22 cellular contexts compared by ENCODE assay signal in genomic region chr12:2689393-2689792, GRCh38.
A peak's percentile ranks its signal among the peaks of the same experiment; 100 is the strongest.
DNase-seq lines count a peak whose midpoint lies in the region; ATAC-seq and TF ChIP-seq lines count a peak whose summit lies in the region.
"Had no signal": no experiment of that assay in that cellular context is flagged by ENCODE, and none has a peak within 500 bp of the region (broad histone marks: within the 10 kb centered on the region; RNA-seq: fewer than 3 reads in every experiment).

No MANE protein-coding gene starts in this region.

- no peaks in the 10 kb centered on the region for H3K9me3 ChIP-seq in H9 (ENCODE audit: control insufficient read depth, low read depth, low read length)
- H3K9me3 ChIP-seq: BLaER1, HAP-1, MG63 had no signal

- H4K5ac ChIP-seq in H9 (ENCODE audit: insufficient read length, low read depth, low read length), result no peak overlapping the region

- no peak overlapping the region for H3K9ac ChIP-seq in H9 (ENCODE audit: extremely low read depth, insufficient read length, low read length)
- H3K9ac ChIP-seq: BLaER1, parathyroid adenoma had no signal

- peaks cover 5% of the 10 kb centered on the region for H3K23me2 ChIP-seq in H9 (ENCODE audit: insufficient read length, low read depth, low read length, poor library complexity, severe bottlenecking)

- no peak overlapping the region for H3K56ac ChIP-seq in H9 (ENCODE audit: insufficient read length, low read depth, low read length)

- H2BK15ac ChIP-seq in H9 (ENCODE audit: low read depth, low read length), result no peak overlapping the region

- no peak overlapping the region for H4K8ac ChIP-seq in H9 (replicated peaks; ENCODE audit: insufficient read length, low read depth, low read length)

- no peak overlapping the region for H4K91ac ChIP-seq in H9 (ENCODE audit: insufficient read length, low read depth, low read length)

- no peak overlapping the region for H2AK5ac ChIP-seq in H9 (ENCODE audit: insufficient read length, low read length)

- no peak overlapping the region for H3K27ac ChIP-seq in H9 (ENCODE audit: insufficient read length, low read depth, low read length)
- H3K27ac ChIP-seq: 22Rv1, BLaER1, brain microvascular endothelial cell, epithelial cell of prostate, foreskin keratinocyte, parathyroid adenoma had no signal

- no peaks in the 10 kb centered on the region for H3K79me2 ChIP-seq in H9 (ENCODE audit: insufficient read depth, low read length)
- H3K79me2 ChIP-seq: parathyroid adenoma had no signal

- peaks cover 30% of the 10 kb centered on the region for H3K4me1 Mint-ChIP-seq in T-helper 1 cell treated with Interleukin-12 subunit alpha and Interleukin-12 subunit beta and Interleukin-4 antibody, amounts not matched to agents 30 μg/mL and 1 μg/mL, for 36 hours (ENCODE audit: low read depth)
- H3K4me1 Mint-ChIP-seq in H9, result peaks cover 28 to 31% of the 10 kb centered on the region in 2 experiments
- H3K4me1 Mint-ChIP-seq in central memory CD8-positive, alpha-beta T cell, result peaks cover 51% of the 10 kb centered on the region
- peaks cover 31% of the 10 kb centered on the region in 2 donors for H3K4me1 Mint-ChIP-seq in natural killer cell treated with Interleukin-12 subunit alpha and Interleukin-12 subunit beta and Interleukin-15 and Interleukin-18, amount 100 ng/mL, for 72 hours (ENCODE audit: low read depth in 2 of 2)

- H3K27me3 Mint-ChIP-seq in T-helper 1 cell treated with Interleukin-12 subunit alpha and Interleukin-12 subunit beta and Interleukin-4 antibody, amounts not matched to agents 30 μg/mL and 1 μg/mL, for 36 hours (ENCODE audit: low read depth), result peaks cover 11% of the 10 kb centered on the region
- peaks cover 38% of the 10 kb centered on the region for H3K27me3 Mint-ChIP-seq in H9 (ENCODE audit: low read depth)
- H3K27me3 Mint-ChIP-seq in central memory CD8-positive, alpha-beta T cell, result no peaks in the 10 kb centered on the region
- H3K27me3 Mint-ChIP-seq in natural killer cell treated with Interleukin-12 subunit alpha and Interleukin-12 subunit beta and Interleukin-15 and Interleukin-18, amount 100 ng/mL, for 72 hours, result peaks cover 0 to 2% of the 10 kb centered on the region in 2 donors

- no peak for TF ChIP-seq CTCF in H9 (conservative IDR thresholded peaks at IDR 0.05)

- no peak overlapping the region for H2BK5ac ChIP-seq in H9 (ENCODE audit: insufficient read length, low read length)

- H3K36me3 Mint-ChIP-seq in T-helper 1 cell treated with Interleukin-12 subunit alpha and Interleukin-12 subunit beta and Interleukin-4 antibody, amounts not matched to agents 30 μg/mL and 1 μg/mL, for 36 hours (ENCODE audit: low read depth), result peaks cover 4% of the 10 kb centered on the region
- H3K36me3 Mint-ChIP-seq in H9 (ENCODE audit: insufficient read depth in 1 of 3, low read depth in 3 of 3), result no peaks in the 10 kb centered on the region
- H3K36me3 Mint-ChIP-seq in central memory CD8-positive, alpha-beta T cell (ENCODE audit: insufficient read depth), result peaks cover 12% of the 10 kb centered on the region
- no peaks in the 10 kb centered on the region for H3K36me3 Mint-ChIP-seq in natural killer cell treated with Interleukin-12 subunit alpha and Interleukin-12 subunit beta and Interleukin-15 and Interleukin-18, amount 100 ng/mL, for 72 hours

- H2BK20ac ChIP-seq in H9 (ENCODE audit: low read depth, low read length, poor library complexity, severe bottlenecking), result no peak overlapping the region

- peak overlapping the region; percentile 40 for H3K4me3 Mint-ChIP-seq in T-helper 1 cell treated with Interleukin-12 subunit alpha and Interleukin-12 subunit beta and Interleukin-4 antibody, amounts not matched to agents 30 μg/mL and 1 μg/mL, for 36 hours
- H3K4me3 Mint-ChIP-seq in H9, result peak overlapping the region in 1 of 2 experiments; percentile 12; a peak in 3 of 5 replicates
- H3K4me3 Mint-ChIP-seq in central memory CD8-positive, alpha-beta T cell, result peak overlapping the region; percentile 92
- H3K4me3 Mint-ChIP-seq in natural killer cell treated with Interleukin-12 subunit alpha and Interleukin-12 subunit beta and Interleukin-15 and Interleukin-18, amount 100 ng/mL, for 72 hours, result peak overlapping the region; percentile 87

- no peaks in the 10 kb centered on the region; the same call in 1 of the 2 replicates for H3K27me3 ChIP-seq in H9 (ENCODE audit: insufficient read depth, low read length)
- H3K27me3 ChIP-seq: MG63 had no signal

- H2BK120ac ChIP-seq in H9 (ENCODE audit: low read depth, low read length, poor library complexity, severe bottlenecking), result no peak overlapping the region

- H3K27ac Mint-ChIP-seq in T-helper 1 cell treated with Interleukin-12 subunit alpha and Interleukin-12 subunit beta and Interleukin-4 antibody, amounts not matched to agents 30 μg/mL and 1 μg/mL, for 36 hours, result peak overlapping the region; percentile 17
- no peak overlapping the region for H3K27ac Mint-ChIP-seq in H9
- peak overlapping the region; percentile 83 for H3K27ac Mint-ChIP-seq in central memory CD8-positive, alpha-beta T cell (ENCODE audit: low read depth)
- H3K27ac Mint-ChIP-seq in natural killer cell treated with Interleukin-12 subunit alpha and Interleukin-12 subunit beta and Interleukin-15 and Interleukin-18, amount 100 ng/mL, for 72 hours, result no peak overlapping the region

- no CpG with 5 or more reads among the region's 9 CpGs for WGBS in H9 (ENCODE audit: extremely low coverage, insufficient read length, low lambda C conversion rate)

- H3K4me2 ChIP-seq in H9 (ENCODE audit: insufficient read depth, insufficient read length, low read length), result no peak overlapping the region
- H3K4me2 ChIP-seq: BLaER1 had no signal

- no peak for ATAC-seq in central memory CD8-positive, alpha-beta T cell (replicated peaks; ENCODE audit: extremely low read depth, poor library complexity, severe bottlenecking)
- no peak for ATAC-seq in natural killer cell treated with Interleukin-12 subunit alpha and Interleukin-12 subunit beta and Interleukin-15 and Interleukin-18, amount 100 ng/mL, for 72 hours
- no peak for ATAC-seq in HG03280 (IDR thresholded peaks at IDR 0.05; ENCODE audit: unreplicated experiment)
- ATAC-seq: activated naive CD4-positive, alpha-beta T cell treated with anti-CD3 and anti-CD28 coated beads, Interleukin-2, amount 50 U/mL, for 72 hours; foreskin keratinocyte; SK-N-SH treated with all-trans-retinoic acid at 6 μM for 48 hours had no signal

- H3T11ph ChIP-seq in H9 (ENCODE audit: low read length), result no peak overlapping the region

- peaks cover 3% of the 10 kb centered on the region; the same call in 1 of the 2 replicates for H3K4me1 ChIP-seq in H9 (ENCODE audit: insufficient read depth, low read length)
- H3K4me1 ChIP-seq: foreskin keratinocyte, parathyroid adenoma had no signal

- H3K9me3 Mint-ChIP-seq in T-helper 1 cell treated with Interleukin-12 subunit alpha and Interleukin-12 subunit beta and Interleukin-4 antibody, amounts not matched to agents 30 μg/mL and 1 μg/mL, for 36 hours, result no peaks in the 10 kb centered on the region
- H3K9me3 Mint-ChIP-seq in H9, result no peaks in the 10 kb centered on the region
- H3K9me3 Mint-ChIP-seq in central memory CD8-positive, alpha-beta T cell, result no peaks in the 10 kb centered on the region
- no peaks in the 10 kb centered on the region for H3K9me3 Mint-ChIP-seq in natural killer cell treated with Interleukin-12 subunit alpha and Interleukin-12 subunit beta and Interleukin-15 and Interleukin-18, amount 100 ng/mL, for 72 hours
- H3K9me3 Mint-ChIP-seq: activated naive CD4-positive, alpha-beta T cell treated with anti-CD3 and anti-CD28 coated beads, Interleukin-2, amount 50 U/mL, for 72 hours had no signal

- DNase-seq in T-helper 1 cell (no peak), H9 (peak; percentile 26), NCI-H2196 (lab: John Stamatoyannopoulos, UW; ENCODE audit: unreplicated experiment) (no peak), 8988T (no peak)
- no peak for DNase-seq in central memory CD8-positive, alpha-beta T cell (ENCODE audit: low spot score in 2 of 2)
- DNase-seq in natural killer cell treated with Interleukin-12 subunit alpha and Interleukin-12 subunit beta and Interleukin-15 and Interleukin-18, amount 100 ng/mL, for 72 hours (ENCODE audit: low spot score), result no peak
- DNase-seq: brain microvascular endothelial cell; DMS153; foreskin keratinocyte; MG63; NCI-H1694 treated with DMSO at 0.1 percent for 48 hours; RPMI8226; stimulated activated CD4-positive, alpha-beta T cell treated with anti-CD3 and anti-CD28 coated beads, Interleukin-2, amount 100 ng/mL, for 24 hours had no signal

- no peaks in the 10 kb centered on the region for H3K79me1 ChIP-seq in H9 (ENCODE audit: insufficient read depth, low read depth, low read length, poor library complexity, severe bottlenecking)

- H3K4ac ChIP-seq in H9 (ENCODE audit: low read depth, low read length), result no peak overlapping the region

- H3K14ac ChIP-seq in H9 (ENCODE audit: insufficient read depth, low read length), result no peak overlapping the region

- H3K23ac ChIP-seq in H9 (ENCODE audit: insufficient read length, low read depth, low read length), result no peak overlapping the region

- no peak overlapping the region for H2AFZ ChIP-seq in H9 (ENCODE audit: low read length)
- H2AFZ ChIP-seq: parathyroid adenoma had no signal

- H3K18ac ChIP-seq in H9 (ENCODE audit: insufficient read length, low read depth, low read length), result no peak overlapping the region

- no peak overlapping the region for H2BK12ac ChIP-seq in H9 (ENCODE audit: insufficient read length, low read depth, low read length)

- H4K20me1 ChIP-seq in H9 (ENCODE audit: control insufficient read depth, insufficient read depth, insufficient read length), result no peaks in the 10 kb centered on the region

Comparison
In these comparisons a context has a peak if more than half of its experiments do, and no peak if none do; other contexts are left out.
1. H3K27ac Mint-ChIP-seq: peak in T-helper 1 cell treated with Interleukin-12 subunit alpha and Interleukin-12 subunit beta and Interleukin-4 antibody, amounts not matched to agents 30 μg/mL and 1 μg/mL, for 36 hours (single experiment) and central memory CD8-positive, alpha-beta T cell (single experiment); none in H9 (0 of 3) and natural killer cell treated with Interleukin-12 subunit alpha and Interleukin-12 subunit beta and Interleukin-15 and Interleukin-18, amount 100 ng/mL, for 72 hours (0 of 2).